8 cellular contexts compared by ENCODE assay signal in genomic region chr10:130300608-130301025, GRCh38.
DNase-seq lines count a peak whose midpoint lies in the region; ATAC-seq, FAIRE-seq and TF ChIP-seq lines count a peak whose summit lies in the region.

No MANE protein-coding gene starts in this region.

- H3K27me3 ChIP-seq in RWPE2 (ENCODE audit: insufficient read depth, poor library complexity, severe bottlenecking) = no peaks in the 10 kb centered on the region
- no peaks in the 10 kb centered on the region for H3K27me3 ChIP-seq in colonic mucosa
- no peaks in the 10 kb centered on the region for H3K27me3 ChIP-seq in gastrocnemius medialis

- intact Hi-C loops in colonic mucosa (cut with DNase I) (no loop called here), gastrocnemius medialis (cut with DNase I; ENCODE audit: low total_unique reads) (no loop called here)

- DNase-seq in RWPE2 (ENCODE audit: low spot score) (no peak), colonic mucosa (no peak), gastrocnemius medialis (peak in 1 of 2 donors; percentile 52), GM12891 (ENCODE audit: insufficient read length, low spot score) (no peak), NCI-H187 (lab: John Stamatoyannopoulos, UW) (no peak), NCI-H526 treated with DMSO at 0.1 percent for 48 hours (lab: John Stamatoyannopoulos, UW) (no peak)

- H3K36me3 ChIP-seq in RWPE2 (ENCODE audit: low read depth) (no peaks in the 10 kb centered on the region), colonic mucosa (no peaks in the 10 kb centered on the region), gastrocnemius medialis (no peaks in the 10 kb centered on the region)

- H3K9ac ChIP-seq in colonic mucosa (ENCODE audit: low read depth in 2 of 2, low read length in 2 of 2) = peak overlapping the region in 1 of 2 donors; percentile 16

- H3K4me3 ChIP-seq in RWPE2 (ENCODE audit: severe bottlenecking) (peak overlapping the region; percentile 37), colonic mucosa (peak overlapping the region; percentile 45), gastrocnemius medialis (peak overlapping the region in 3 of 4 donors; percentile 25 to 65 (median 51))

- H3K4me1 ChIP-seq in RWPE2 (ENCODE audit: insufficient read depth, poor library complexity, severe bottlenecking) (no peaks in the 10 kb centered on the region), colonic mucosa (no peaks in the 10 kb centered on the region), gastrocnemius medialis (no peaks in the 10 kb centered on the region)

- H3K27ac ChIP-seq in RWPE2 (ENCODE audit: poor library complexity, severe bottlenecking) = peak overlapping the region; percentile 67
- peak overlapping the region; percentile 75 for H3K27ac ChIP-seq in colonic mucosa
- H3K27ac ChIP-seq in gastrocnemius medialis = peak overlapping the region in 2 of 4 donors; percentile 71 to 87

- ATAC-seq in GM21423 (IDR thresholded peaks at IDR 0.05; ENCODE audit: unreplicated experiment) (peak; percentile 57), RWPE2 (ENCODE audit: low read depth) (peak; percentile 78), gastrocnemius medialis (peak; percentile 63 to 64), GM21723 (IDR thresholded peaks at IDR 0.05; ENCODE audit: unreplicated experiment) (no peak)

- no peak for FAIRE-seq in GM12891 (lab: Jason Lieb, UNC)

- in situ Hi-C loops in gastrocnemius medialis (cut with MboI; ENCODE audit: low sequenced_read_pairs in 4 of 4) = no loop called here

- H3K9me3 ChIP-seq in RWPE2 (ENCODE audit: severe bottlenecking) (peaks cover 6% of the 10 kb centered on the region), colonic mucosa (no peaks in the 10 kb centered on the region), gastrocnemius medialis (no peaks in the 10 kb centered on the region)

- TF ChIP-seq POLR2A in gastrocnemius medialis (IDR thresholded peaks at IDR 0.05) (no peak), GM12891 (IDR thresholded peaks at IDR 0.05; ENCODE audit: low read depth, low read length) (no peak)

- no peak for TF ChIP-seq CTCF in RWPE2 (IDR thresholded peaks at IDR 0.05; ENCODE audit: poor library complexity, severe bottlenecking)
- no peak for TF ChIP-seq CTCF in colonic mucosa (IDR thresholded peaks at IDR 0.05)
- TF ChIP-seq CTCF in gastrocnemius medialis (IDR thresholded peaks at IDR 0.05 in 4 of 5, conservative IDR thresholded peaks at IDR 0.05 in 1 of 5) = no peak

TF ChIP-seq in GM12891, 5 proteins besides CTCF, POLR2A, EP300 and RAD21:
- TF ChIP-seq POU2F2 (IDR thresholded peaks at IDR 0.05; ENCODE audit: low read depth, low read length) (no peak), SPI1 (IDR thresholded peaks at IDR 0.05; ENCODE audit: low read depth, low read length) (no peak), PAX5 (IDR thresholded peaks at IDR 0.05; ENCODE audit: insufficient read depth, low read length, severe bottlenecking) (no peak), POLR2AphosphoS5 (IDR thresholded peaks at IDR 0.05; ENCODE audit: low read depth, low read length) (no peak), TAF1 (IDR thresholded peaks at IDR 0.05; ENCODE audit: low read depth, low read length) (no peak)
